In genomic region chr16:87063543-87063942, GRCh38 we compare ENCODE assay signal across 17 cellular contexts.
"Had no signal": no experiment of that assay in that cellular context is flagged by ENCODE, and none has a peak within 500 bp of the region (broad histone marks: within the 10 kb centered on the region; RNA-seq: fewer than 3 reads in every experiment).

No MANE protein-coding gene starts in this region.

- H3K4me3 Mint-ChIP-seq: activated CD8-positive, alpha-beta memory T cell treated with anti-CD3 and anti-CD28 coated beads, Interleukin-2, amount 10 ng/mL, durations not matched to agents 7 days and 5 days; central memory CD8-positive, alpha-beta T cell; dendritic cell treated with granulocyte-macrophage colony-stimulating factor and Interleukin-4, amounts not matched to agents 40 ng/mL and 50 ng/mL, for 4 days; natural killer cell treated with Interleukin-12 subunit alpha and Interleukin-12 subunit beta and Interleukin-15 and Interleukin-18, amount 100 ng/mL, for 72 hours; stimulated activated naive CD8-positive, alpha-beta T cell treated with anti-CD3 and anti-CD28 coated beads, Interleukin-15, amount 100 ng/mL, for 72 hours had no signal

- H3K27ac Mint-ChIP-seq: activated CD8-positive, alpha-beta memory T cell treated with anti-CD3 and anti-CD28 coated beads, Interleukin-2, amount 10 ng/mL, durations not matched to agents 7 days and 5 days; dendritic cell treated with granulocyte-macrophage colony-stimulating factor and Interleukin-4, amounts not matched to agents 40 ng/mL and 50 ng/mL, for 4 days; memory B cell; natural killer cell treated with Interleukin-12 subunit alpha and Interleukin-12 subunit beta and Interleukin-15 and Interleukin-18, amount 100 ng/mL, for 72 hours; stimulated activated naive CD8-positive, alpha-beta T cell treated with anti-CD3 and anti-CD28 coated beads, Interleukin-15, amount 100 ng/mL, for 72 hours had no signal

- H3K36me3 Mint-ChIP-seq: activated CD8-positive, alpha-beta memory T cell treated with anti-CD3 and anti-CD28 coated beads, Interleukin-2, amount 10 ng/mL, durations not matched to agents 7 days and 5 days; memory B cell; natural killer cell treated with Interleukin-12 subunit alpha and Interleukin-12 subunit beta and Interleukin-15 and Interleukin-18, amount 100 ng/mL, for 72 hours had no signal

- H3K36me3 ChIP-seq: heart left ventricle, left lung, pancreas had no signal

- H3K27ac ChIP-seq: heart left ventricle, left lung, pancreas, testis had no signal

- H3K4me1 ChIP-seq: pancreas, testis had no signal

- DNase-seq: activated CD4-positive, alpha-beta T cell treated with anti-CD3 and anti-CD28 coated beads, Interleukin-2, amount 50 U/mL, for 1 hour; activated CD4-positive, CD25-positive, alpha-beta regulatory T cell; activated CD8-positive, alpha-beta memory T cell treated with anti-CD3 and anti-CD28 coated beads, Interleukin-2, amount 10 ng/mL, durations not matched to agents 7 days and 5 days; activated gamma-delta T cell treated with Interleukin-2 at 50 U/mL for 16 hours; activated T-cell treated with anti-CD3 and anti-CD28 coated beads, Interleukin-2, amount 50 U/mL, for 48 hours; heart left ventricle; left lung; pancreas; stimulated activated CD4-positive, alpha-beta T cell treated with anti-CD3 and anti-CD28 coated beads, Interleukin-15, amount 100 ng/mL, for 24 hours; stimulated activated CD4-positive, alpha-beta T cell treated with anti-CD3 and anti-CD28 coated beads, Interleukin-4, amount 100 ng/mL, for 24 hours; stimulated activated naive CD8-positive, alpha-beta T cell treated with anti-CD3 and anti-CD28 coated beads, Interleukin-15, amount 100 ng/mL, for 72 hours; T-helper 2 cell; testis had no signal

- ATAC-seq: activated CD8-positive, alpha-beta memory T cell treated with anti-CD3 and anti-CD28 coated beads, Interleukin-2, amount 10 ng/mL, durations not matched to agents 7 days and 5 days; heart left ventricle; left lung; natural killer cell treated with Interleukin-12 subunit alpha and Interleukin-12 subunit beta and Interleukin-15 and Interleukin-18, amount 100 ng/mL, for 72 hours; pancreas; stimulated activated naive CD8-positive, alpha-beta T cell treated with anti-CD3 and anti-CD28 coated beads, Interleukin-15, amount 100 ng/mL, for 72 hours had no signal

- H3K4me3 ChIP-seq: heart left ventricle, left lung, pancreas, testis had no signal

- H3K9me3 Mint-ChIP-seq: central memory CD8-positive, alpha-beta T cell; dendritic cell treated with granulocyte-macrophage colony-stimulating factor and Interleukin-4, amounts not matched to agents 40 ng/mL and 50 ng/mL, for 4 days; memory B cell; natural killer cell treated with Interleukin-12 subunit alpha and Interleukin-12 subunit beta and Interleukin-15 and Interleukin-18, amount 100 ng/mL, for 72 hours; stimulated activated naive CD8-positive, alpha-beta T cell treated with anti-CD3 and anti-CD28 coated beads, Interleukin-15, amount 100 ng/mL, for 72 hours had no signal

- H3K9me3 ChIP-seq: heart left ventricle, left lung, pancreas, testis had no signal

- H3K27me3 ChIP-seq: testis had no signal

- H3K4me1 Mint-ChIP-seq: activated CD8-positive, alpha-beta memory T cell treated with anti-CD3 and anti-CD28 coated beads, Interleukin-2, amount 10 ng/mL, durations not matched to agents 7 days and 5 days; stimulated activated naive CD8-positive, alpha-beta T cell treated with anti-CD3 and anti-CD28 coated beads, Interleukin-15, amount 100 ng/mL, for 72 hours had no signal
